ENCODE assay signal across 24 cellular contexts in the genomic region with DNA sequence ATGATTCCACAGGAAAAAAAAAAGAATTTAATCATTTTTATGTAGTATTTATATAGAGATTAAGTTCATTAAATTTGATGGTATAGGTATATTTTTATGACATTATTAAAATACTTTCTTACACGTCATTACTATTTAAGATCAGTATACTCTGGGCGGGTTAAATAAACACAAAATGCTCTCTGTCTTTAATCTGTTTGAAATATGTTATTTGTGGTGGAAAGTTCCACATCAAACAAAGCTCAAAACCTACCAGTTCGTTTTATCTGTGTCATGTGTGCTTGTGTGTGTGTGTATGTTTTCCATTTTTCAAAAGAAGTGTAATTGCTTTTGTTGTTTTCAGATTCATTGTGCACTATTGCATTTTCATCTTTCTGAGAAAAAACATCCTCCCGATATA.
"Had no signal": no experiment of that assay in that cellular context is flagged by ENCODE, and none has a peak within 500 bp of the region (broad histone marks: within the 10 kb centered on the region; RNA-seq: fewer than 3 reads in every experiment).

No MANE protein-coding gene starts in this region.

- H3K36me3 Mint-ChIP-seq: mesothelial cell of epicardium, naive B cell had no signal

- H3K4me1 ChIP-seq: esophagus muscularis mucosa, gastrocnemius medialis, heart right ventricle, left lung, lower lobe of right lung had no signal

- H3K9me3 Mint-ChIP-seq: mesothelial cell of epicardium, naive B cell had no signal

- H3K36me3 ChIP-seq: esophagus muscularis mucosa, gastrocnemius medialis, heart right ventricle, left lung, lower lobe of right lung had no signal

- ATAC-seq: foreskin keratinocyte, gastrocnemius medialis, heart right ventricle, left cardiac atrium, left lung, left ventricle myocardium superior, lower lobe of right lung, mucosa of descending colon had no signal

- H3K4me3 Mint-ChIP-seq: mesothelial cell of epicardium, naive B cell had no signal

- DNase-seq: dermis blood vessel endothelial cell; dorsolateral prefrontal cortex; effector CD4-positive, alpha-beta T cell; effector memory CD4-positive, alpha-beta T cell; foreskin keratinocyte; gastrocnemius medialis; glutamatergic neuron; head of caudate nucleus; heart right ventricle; hippocampal formation; left cardiac atrium; left lung; left ventricle myocardium superior; lower lobe of right lung; mesenchymal stem cell; mucosa of descending colon; naive B cell had no signal

- H3K27ac Mint-ChIP-seq: mesothelial cell of epicardium had no signal

- H3K27me3 ChIP-seq: dorsolateral prefrontal cortex, esophagus muscularis mucosa, foreskin keratinocyte, gastrocnemius medialis, heart right ventricle, left lung had no signal

- H3K4me3 ChIP-seq: coronary artery, dorsolateral prefrontal cortex, esophagus muscularis mucosa, gastrocnemius medialis, heart right ventricle, left lung, lower lobe of right lung, mucosa of descending colon had no signal

- H3K9me3 ChIP-seq: esophagus muscularis mucosa, gastrocnemius medialis, heart right ventricle, left lung, lower lobe of right lung, mucosa of descending colon had no signal

- H3K27me3 Mint-ChIP-seq: naive B cell had no signal

- H3K27ac ChIP-seq: coronary artery, dorsolateral prefrontal cortex, esophagus muscularis mucosa, foreskin keratinocyte, gastrocnemius medialis, heart right ventricle, left lung, lower lobe of right lung had no signal

- H3K4me1 Mint-ChIP-seq: naive B cell had no signal

- FAIRE-seq: colon, endothelial cell of umbilical vein, islet of Langerhans, keratinocyte had no signal
